In genomic region chr6:10190042-10190441, GRCh38 we compare ENCODE assay signal across 17 cellular contexts.
"Had no signal": no experiment of that assay in that cellular context is flagged by ENCODE, and none has a peak within 500 bp of the region (broad histone marks: within the 10 kb centered on the region; RNA-seq: fewer than 3 reads in every experiment).

No MANE protein-coding gene starts in this region.

- H3K27ac Mint-ChIP-seq: activated T-helper 2 cell treated with anti-CD3 and anti-CD28 coated beads, Interferon-gamma antibody, Interleukin-2, Interleukin-4, amounts not matched to agents 10 μg/mL and 5 μg/mL and 100 μg/mL, durations not matched to agents 14 hours and 24 hours and 36 hours; brain; effector memory CD8-positive, alpha-beta T cell; memory B cell had no signal

- H3K9me3 Mint-ChIP-seq: activated T-helper 2 cell treated with anti-CD3 and anti-CD28 coated beads, Interferon-gamma antibody, Interleukin-2, Interleukin-4, amounts not matched to agents 10 μg/mL and 5 μg/mL and 100 μg/mL, durations not matched to agents 14 hours and 24 hours and 36 hours had no signal

- H3K4me3 ChIP-seq: psoas muscle, sigmoid colon, upper lobe of right lung had no signal

- H3K4me1 ChIP-seq: psoas muscle, upper lobe of right lung had no signal

- H3K9me3 ChIP-seq: psoas muscle, sigmoid colon, upper lobe of right lung had no signal

- H3K36me3 Mint-ChIP-seq: activated naive CD4-positive, alpha-beta T cell treated with anti-CD3 and anti-CD28 coated beads, Interleukin-2, amount 50 U/mL, for 24 hours; brain; memory B cell had no signal

- DNase-seq: activated CD4-positive, alpha-beta T cell treated with anti-CD3 and anti-CD28 coated beads, Interleukin-2, amount 50 U/mL, for 1 hour; activated CD4-positive, CD25-positive, alpha-beta regulatory T cell; amygdala; effector memory CD8-positive, alpha-beta T cell; erythroblast; glutamatergic neuron; psoas muscle; sigmoid colon; stimulated activated CD4-positive, alpha-beta T cell treated with anti-CD3 and anti-CD28 coated beads, Interleukin-12 subunit alpha, Interleukin-12 subunit beta, amount 100 ng/mL, for 4 hours; stimulated activated naive CD4-positive, alpha-beta T cell treated with Interleukin-2 at 50 U/mL for 16 hours; T-helper 2 cell; upper lobe of right lung had no signal

- H3K27me3 ChIP-seq: sigmoid colon, upper lobe of right lung had no signal

- H3K36me3 ChIP-seq: sigmoid colon, upper lobe of right lung had no signal

- ATAC-seq: effector memory CD8-positive, alpha-beta T cell; left lobe of liver; psoas muscle; upper lobe of right lung had no signal

- H3K27ac ChIP-seq: psoas muscle, sigmoid colon, upper lobe of right lung had no signal
